Comparison of ENCODE assay signal across 28 cellular contexts in genomic region chr9:2448193-2448738, GRCh38.
"Had no signal": no experiment of that assay in that cellular context is flagged by ENCODE, and none has a peak within 500 bp of the region (broad histone marks: within the 10 kb centered on the region; RNA-seq: fewer than 3 reads in every experiment).

No MANE protein-coding gene starts in this region.

- H3K79me2 ChIP-seq: parathyroid adenoma had no signal

- H3K4me3 ChIP-seq: ovary, psoas muscle, right lobe of liver, sigmoid colon, skin epidermis, smooth muscle cell, spleen, suprapubic skin, testis, tibial artery, transverse colon, upper lobe of right lung, uterus had no signal

- H2AFZ ChIP-seq: parathyroid adenoma had no signal

- H3K4me2 ChIP-seq: smooth muscle cell had no signal

- H3K36me3 ChIP-seq: ovary, right lobe of liver, sigmoid colon, spleen, suprapubic skin, tibial artery, transverse colon, upper lobe of right lung, uterus had no signal

- H3K27me3 ChIP-seq: ovary, right lobe of liver, sigmoid colon, spleen, suprapubic skin, testis, tibial artery, transverse colon, upper lobe of right lung, uterus had no signal

- H3K9me3 ChIP-seq: ovary, psoas muscle, right lobe of liver, sigmoid colon, suprapubic skin, testis, tibial artery, transverse colon, upper lobe of right lung, uterus had no signal

- H3K9ac ChIP-seq: parathyroid adenoma had no signal

- DNase-seq: naive thymus-derived CD8-positive, alpha-beta T cell; nephron progenitor cell; occipital lobe; ovary; posterior cingulate gyrus; psoas muscle; right cardiac atrium; right lobe of liver; sigmoid colon; spleen; stimulated activated CD4-positive, alpha-beta T cell treated with anti-CD3 and anti-CD28 coated beads, Interleukin-12 subunit alpha, Interleukin-12 subunit beta, amount 100 ng/mL, for 4 hours; stimulated activated CD4-positive, alpha-beta T cell treated with anti-CD3 and anti-CD28 coated beads, Interleukin-1b, Interleukin-23, amount 100 ng/mL, for 48 hours; stimulated activated CD4-positive, alpha-beta T cell treated with anti-CD3 and anti-CD28 coated beads, Interleukin-4, amount 100 ng/mL, for 1 hour; stimulated activated CD4-positive, alpha-beta T cell treated with anti-CD3 and anti-CD28 coated beads, Interleukin-4, amount 100 ng/mL, for 4 hours; stimulated activated CD8-positive, alpha-beta memory T cell treated with anti-CD3 and anti-CD28 coated beads, Interleukin-4, amount 100 ng/mL, for 48 hours; stimulated activated naive CD4-positive, alpha-beta T cell; stimulated activated naive CD8-positive, alpha-beta T cell treated with anti-CD3 and anti-CD28 coated beads, Interleukin-15, amount 100 ng/mL, for 72 hours; stimulated activated naive CD8-positive, alpha-beta T cell treated with anti-CD3 and anti-CD28 coated beads, Interleukin-15, Interleukin-2, amounts not matched to agents 100 U/mL and 50 U/mL, for 24 hours; substantia nigra; testis; tibial artery; transverse colon; upper lobe of right lung; uterus had no signal

- H3K27ac ChIP-seq: ovary, parathyroid adenoma, psoas muscle, right lobe of liver, sigmoid colon, skin epidermis, spleen, suprapubic skin, testis, tibial artery, transverse colon, upper lobe of right lung, uterus had no signal

- H3K4me1 ChIP-seq: parathyroid adenoma, psoas muscle, right lobe of liver, sigmoid colon, spleen, suprapubic skin, testis, tibial artery, transverse colon, upper lobe of right lung, uterus had no signal
